In genomic region chr11:11038339-11039248, GRCh38 we compare ENCODE assay signal across 2 cellular contexts.
TF ChIP-seq lines count a peak whose summit lies in the region.

No MANE protein-coding gene starts in this region.

TF ChIP-seq in IMR-90, 13 proteins besides CTCF, POLR2A, EP300 and RAD21:
- TF ChIP-seq BHLHE40 (IDR thresholded peaks at IDR 0.05; ENCODE audit: low read depth, low read length) = no peak
- no peak for TF ChIP-seq CHD1 (IDR thresholded peaks at IDR 0.05; ENCODE audit: low read depth, low read length)
- no peak for TF ChIP-seq RFX5 (IDR thresholded peaks at IDR 0.05; ENCODE audit: low read depth, low read length)
- no peak for TF ChIP-seq MXI1 (IDR thresholded peaks at IDR 0.05; ENCODE audit: borderline replicate concordance, low read depth, low read length)
- TF ChIP-seq SMC3 (IDR thresholded peaks at IDR 0.05; ENCODE audit: low read depth, low read length) = no peak
- no peak for TF ChIP-seq FOS (IDR thresholded peaks at IDR 0.05; ENCODE audit: low read depth, low read length)
- TF ChIP-seq RCOR1 (IDR thresholded peaks at IDR 0.05; ENCODE audit: insufficient replicate concordance, low read length) = no peak
- no peak for TF ChIP-seq ELK1 (IDR thresholded peaks at IDR 0.05; ENCODE audit: borderline replicate concordance, low read depth, low read length)
- no peak for TF ChIP-seq CEBPB (IDR thresholded peaks at IDR 0.05; ENCODE audit: low read depth, low read length)
- TF ChIP-seq USF2 (IDR thresholded peaks at IDR 0.05; ENCODE audit: low read depth, low read length) = no peak
- TF ChIP-seq NFE2L2 (IDR thresholded peaks at IDR 0.05; ENCODE audit: low read depth, low read length) = no peak

TF ChIP-seq in HepG2, 621 proteins besides CTCF, POLR2A, EP300 and RAD21:
- TF ChIP-seq ZKSCAN5 (CRISPR knock-in tag; IDR thresholded peaks at IDR 0.05) (no peak), RBFOX2 (IDR thresholded peaks at IDR 0.05; ENCODE audit: low read depth, low read length) (no peak), PHF5A (CRISPR knock-in tag; IDR thresholded peaks at IDR 0.05; ENCODE audit: low read depth, unreplicated experiment) (no peak), ARID5B (CRISPR knock-in tag; IDR thresholded peaks at IDR 0.05) (no peak), MBNL3 (CRISPR knock-in tag; conservative IDR thresholded peaks at IDR 0.05) (no peak), XBP1 (CRISPR knock-in tag; IDR thresholded peaks at IDR 0.05) (no peak), SIX1 (CRISPR knock-in tag; IDR thresholded peaks at IDR 0.05; ENCODE audit: borderline replicate concordance) (no peak), ZNF224 (CRISPR knock-in tag; IDR thresholded peaks at IDR 0.05) (no peak), ZFYVE20 (CRISPR knock-in tag; IDR thresholded peaks at IDR 0.05; ENCODE audit: borderline replicate concordance, low read depth) (no peak), HOXA7 (CRISPR knock-in tag; IDR thresholded peaks at IDR 0.05) (no peak), ZFP36L1 (CRISPR knock-in tag; IDR thresholded peaks at IDR 0.05) (no peak), RXRA (CRISPR knock-in tag; IDR thresholded peaks at IDR 0.05) (no peak), NFKB2 (CRISPR knock-in tag; IDR thresholded peaks at IDR 0.05; ENCODE audit: borderline replicate concordance) (no peak), DDIT3 (CRISPR knock-in tag; IDR thresholded peaks at IDR 0.05) (no peak), FOXK1 (CRISPR knock-in tag; IDR thresholded peaks at IDR 0.05; ENCODE audit: borderline replicate concordance, low read depth) (no peak), POLR2AphosphoS2 (IDR thresholded peaks at IDR 0.05; ENCODE audit: low read depth, low read length) (no peak), ZNF263 (CRISPR knock-in tag; IDR thresholded peaks at IDR 0.05) (no peak)
